17 cellular contexts compared by ENCODE assay signal in genomic region chr1:39294531-39294930, GRCh38.
A peak's percentile ranks its signal among the peaks of the same experiment; 100 is the strongest.
DNase-seq lines count a peak whose midpoint lies in the region; ATAC-seq and TF ChIP-seq lines count a peak whose summit lies in the region.
"Had no signal": no experiment of that assay in that cellular context is flagged by ENCODE, and none has a peak within 500 bp of the region (broad histone marks: within the 10 kb centered on the region; RNA-seq: fewer than 3 reads in every experiment).

No MANE protein-coding gene starts in this region.

- no peak overlapping the region for H4K8ac ChIP-seq in IMR-90 (ENCODE audit: low read depth in 2 of 2, low read length in 2 of 2)

- peaks cover 86% of the 10 kb centered on the region for H3K36me3 Mint-ChIP-seq in brain

- H3K4me2 ChIP-seq in IMR-90 (ENCODE audit: low read depth, low read length) = no peak overlapping the region
- H3K4me2 ChIP-seq: BLaER1 treated with 17β-estradiol and CSF1 and Interleukin-3, amounts not matched to agents 10 nM and 100 nM had no signal

- CTCF ChIA-PET in IMR-90 (lab: Yijun Ruan, JAX) = interaction anchor here (1.0 kb wide), 1 partner anchor 103 kb away, joined by 3 read pairs; no protein-coding TSS in a partner anchor

- no TSS peak for BruUV-seq in IMR-90 (replicated peaks; lab: Mats Ljungman, UMichigan)

- no peak overlapping the region for H4K91ac ChIP-seq in IMR-90 (ENCODE audit: insufficient read depth, low read depth, low read length)

- no peak overlapping the region for H2BK20ac ChIP-seq in IMR-90 (ENCODE audit: low read depth, low read length)

- TF ChIP-seq CTCF in IMR-90 (conservative IDR thresholded peaks at IDR 0.05; ENCODE audit: low read depth, low read length) = no peak
- TF ChIP-seq CTCF in brain (conservative IDR thresholded peaks at IDR 0.05) = no peak
- no peak for TF ChIP-seq CTCF in heart right ventricle (IDR thresholded peaks at IDR 0.05)
- no peak for TF ChIP-seq CTCF in sigmoid colon (IDR thresholded peaks at IDR 0.05)

- dilution Hi-C loops in IMR-90 (cut with HindIII; ENCODE audit: low sequenced_read_pairs, unreplicated experiment) = no loop called here

- no peak overlapping the region for H3K4me3 Mint-ChIP-seq in brain
- H3K4me3 Mint-ChIP-seq: activated CD8-positive, alpha-beta memory T cell treated with anti-CD3 and anti-CD28 coated beads, Interleukin-2, amount 10 ng/mL, durations not matched to agents 7 days and 5 days had no signal

- H3K9ac ChIP-seq in IMR-90 (ENCODE audit: low read depth, low read length) = no peak overlapping the region
- H3K9ac ChIP-seq: BLaER1 treated with 17β-estradiol and CSF1 and Interleukin-3, amounts not matched to agents 10 nM and 100 nM had no signal

- no peak overlapping the region for H4K5ac ChIP-seq in IMR-90 (ENCODE audit: low read depth, low read length)

- H3K9me3 Mint-ChIP-seq in brain = no peaks in the 10 kb centered on the region

- POLR2A ChIA-PET in IMR-90 (lab: Charles Lee; ENCODE audit: unreplicated experiment) = no interaction called here

- peak; percentile 35 for ATAC-seq in IMR-90 (ENCODE audit: low read depth)
- peak in 7 of 8 donors; percentile 55 to 97 (median 94) for ATAC-seq in heart right ventricle
- ATAC-seq: activated CD8-positive, alpha-beta memory T cell treated with anti-CD3 and anti-CD28 coated beads, Interleukin-2, amount 10 ng/mL, durations not matched to agents 7 days and 5 days; HCT116; left colon had no signal

- H3K4me3 ChIP-seq in IMR-90 (ENCODE audit: insufficient read depth, low read depth, low read length) (no peak overlapping the region), heart right ventricle (no peak overlapping the region), sigmoid colon (no peak overlapping the region)
- H3K4me3 ChIP-seq: BLaER1 treated with 17β-estradiol and CSF1 and Interleukin-3, amounts not matched to agents 10 nM and 100 nM had no signal

- DNase-seq in IMR-90 = peak; percentile 52
- no peak for DNase-seq in heart right ventricle
- no peak for DNase-seq in sigmoid colon
- DNase-seq in GM03348 (ENCODE audit: low spot score) = no peak
- DNase-seq in activated CD4-positive, CD25-positive, alpha-beta regulatory T cell treated with anti-CD3 and anti-CD28 coated beads, Interleukin-2, amount 50 U/mL, for 72 hours = no peak
- no peak for DNase-seq in effector CD4-positive, alpha-beta T cell
- DNase-seq in NCI-H187 (lab: John Stamatoyannopoulos, UW) = no peak
- DNase-seq: activated CD8-positive, alpha-beta memory T cell treated with anti-CD3 and anti-CD28 coated beads, Interleukin-2, amount 10 ng/mL, durations not matched to agents 7 days and 5 days; activated naive CD4-positive, alpha-beta T cell treated with anti-CD3 and anti-CD28 coated beads, Interleukin-2, amount 50 U/mL, for 16 hours; erythroblast; hypothalamus; left colon; NCI-H748 treated with DMSO at 0.1 percent for 48 hours; WERI-Rb-1 had no signal

- H3K27ac ChIP-seq in IMR-90 (ENCODE audit: insufficient read depth, low read length) (no peak overlapping the region), heart right ventricle (peak overlapping the region in 4 of 10 donors; percentile 13 to 51 (median 32)), sigmoid colon (peak overlapping the region; percentile 37 to 67 (median 54))
- H3K27ac ChIP-seq: BLaER1 treated with 17β-estradiol and CSF1 and Interleukin-3, amounts not matched to agents 10 nM and 100 nM; WERI-Rb-1 had no signal

- TF ChIP-seq EP300 in sigmoid colon (IDR thresholded peaks at IDR 0.05) = no peak

- H3K36me3 ChIP-seq in IMR-90 (ENCODE audit: control insufficient read depth, insufficient read depth, low read length) (peaks cover 43% of the 10 kb centered on the region), heart right ventricle (peaks cover 0 to 99% (median 59%) of the 10 kb centered on the region in 9 donors), sigmoid colon (peaks cover 7 to 78% (median 39%) of the 10 kb centered on the region in 4 donors)

- no peak overlapping the region for H2BK5ac ChIP-seq in IMR-90 (ENCODE audit: low read depth, low read length, poor library complexity, severe bottlenecking)

- intact Hi-C loops in IMR-90 (cut with micrococcal nuclease) (no loop called here), heart right ventricle (cut with DNase I) (no loop called here), sigmoid colon (cut with DNase I) (no loop called here)

- no peak overlapping the region for H3K4ac ChIP-seq in IMR-90 (ENCODE audit: low read depth, low read length)

- peak overlapping the region in 3 of 5 experiments; percentile 91 to 95 (median 92) for H3K27ac Mint-ChIP-seq in brain
- H3K27ac Mint-ChIP-seq: activated CD8-positive, alpha-beta memory T cell treated with anti-CD3 and anti-CD28 coated beads, Interleukin-2, amount 10 ng/mL, durations not matched to agents 7 days and 5 days had no signal

- H3K14ac ChIP-seq in IMR-90 (replicated peaks; ENCODE audit: low read depth, low read length) = no peak overlapping the region

- peaks cover 3% of the 10 kb centered on the region for H3K4me1 ChIP-seq in IMR-90 (ENCODE audit: control insufficient read depth, insufficient read depth, low read length)
- peaks cover 0 to 36% (median 16%) of the 10 kb centered on the region in 9 donors for H3K4me1 ChIP-seq in heart right ventricle
- peaks cover 0 to 45% (median 36%) of the 10 kb centered on the region in 4 donors for H3K4me1 ChIP-seq in sigmoid colon

- no CpG with 5 or more reads among the region's 1 CpG for WGBS in IMR-90 (ENCODE audit: extremely low coverage in 2 of 2, insufficient read length in 1 of 2), 2 experiments
- 47 to 63% methylated on average over 1 of the region's 1 CpG for WGBS in heart right ventricle, 2 donors
- WGBS in sigmoid colon, 2 donors = 95% methylated on average over 1 of the region's 1 CpG

- no peak overlapping the region for H3K56ac ChIP-seq in IMR-90 (ENCODE audit: extremely low read depth, insufficient read depth, low read length)

- peaks cover 14% of the 10 kb centered on the region; the same call in 1 of the 2 replicates for H4K20me1 ChIP-seq in IMR-90 (ENCODE audit: insufficient read depth, low read length)

- H3K27me3 Mint-ChIP-seq in brain = no peaks in the 10 kb centered on the region
- H3K27me3 Mint-ChIP-seq: activated CD8-positive, alpha-beta memory T cell treated with anti-CD3 and anti-CD28 coated beads, Interleukin-2, amount 10 ng/mL, durations not matched to agents 7 days and 5 days had no signal

- H2AK9ac ChIP-seq in IMR-90 (replicated peaks; ENCODE audit: low read depth, low read length, poor library complexity) = no peak overlapping the region

- H3K23ac ChIP-seq in IMR-90 (ENCODE audit: low read depth, low read length) = no peak overlapping the region

- peaks cover 8% of the 10 kb centered on the region for H3K9me1 ChIP-seq in IMR-90 (ENCODE audit: insufficient read depth, low read length)

- peaks cover 21 to 33% of the 10 kb centered on the region in 2 experiments for H3K79me1 ChIP-seq in IMR-90 (ENCODE audit: low read depth in 1 of 2, low read length in 2 of 2)

- no peak overlapping the region for H2AFZ ChIP-seq in IMR-90 (replicated peaks; ENCODE audit: low read length, poor library complexity)

- H2BK120ac ChIP-seq in IMR-90 (ENCODE audit: low read depth, low read length) = no peak overlapping the region

- H3K18ac ChIP-seq in IMR-90 (ENCODE audit: low read depth, low read length) = no peak overlapping the region

- no peak for TF ChIP-seq RAD21 in IMR-90 (IDR thresholded peaks at IDR 0.05; ENCODE audit: low read length)

- in situ Hi-C loops in IMR-90 (cut with MboI; ENCODE audit: low sequenced_read_pairs) = no loop called here

- H3K27me3 ChIP-seq in IMR-90 (ENCODE audit: control insufficient read depth, insufficient read depth, low read length) (no peaks in the 10 kb centered on the region), heart right ventricle (no peaks in the 10 kb centered on the region), sigmoid colon (no peaks in the 10 kb centered on the region)
- H3K27me3 ChIP-seq: BLaER1 treated with 17β-estradiol and CSF1 and Interleukin-3, amounts not matched to agents 10 nM and 100 nM had no signal

- no peak overlapping the region for H2BK15ac ChIP-seq in IMR-90 (ENCODE audit: low read depth, low read length)

- no peak for TF ChIP-seq POLR2A in IMR-90 (IDR thresholded peaks at IDR 0.05; ENCODE audit: low read depth, low read length)
- TF ChIP-seq POLR2A in sigmoid colon (IDR thresholded peaks at IDR 0.05) = no peak

- no peak overlapping the region for H2AK5ac ChIP-seq in IMR-90 (ENCODE audit: low read depth, low read length)

- H3K9me3 ChIP-seq in IMR-90 (ENCODE audit: control insufficient read depth, insufficient read depth, low read length) = no peaks in the 10 kb centered on the region
- H3K9me3 ChIP-seq in heart right ventricle = no peaks in the 10 kb centered on the region
- H3K9me3 ChIP-seq in sigmoid colon = no peaks in the 10 kb centered on the region
- H3K9me3 ChIP-seq: BLaER1 treated with 17β-estradiol and CSF1 and Interleukin-3, amounts not matched to agents 10 nM and 100 nM had no signal

- H3K4me1 Mint-ChIP-seq in brain = peaks cover 21% of the 10 kb centered on the region

TF ChIP-seq in IMR-90, 13 proteins besides CTCF, POLR2A, EP300 and RAD21:
- no peak for TF ChIP-seq MXI1 (IDR thresholded peaks at IDR 0.05; ENCODE audit: borderline replicate concordance, low read depth, low read length)
- no peak for TF ChIP-seq RFX5 (IDR thresholded peaks at IDR 0.05; ENCODE audit: low read depth, low read length)
- no peak for TF ChIP-seq ELK1 (IDR thresholded peaks at IDR 0.05; ENCODE audit: borderline replicate concordance, low read depth, low read length)
- no peak for TF ChIP-seq CEBPB (IDR thresholded peaks at IDR 0.05; ENCODE audit: low read depth, low read length)
- no peak for TF ChIP-seq RCOR1 (IDR thresholded peaks at IDR 0.05; ENCODE audit: insufficient replicate concordance, low read length)
- TF ChIP-seq USF2 (IDR thresholded peaks at IDR 0.05; ENCODE audit: low read depth, low read length) = no peak
- no peak for TF ChIP-seq BHLHE40 (IDR thresholded peaks at IDR 0.05; ENCODE audit: low read depth, low read length)
- no peak for TF ChIP-seq CHD1 (IDR thresholded peaks at IDR 0.05; ENCODE audit: low read depth, low read length)
